11 cellular contexts compared by ENCODE assay signal in genomic region chr3:4738737-4739274, GRCh38.
DNase-seq lines count a peak whose midpoint lies in the region; ATAC-seq and TF ChIP-seq lines count a peak whose summit lies in the region.
"Had no signal": no experiment of that assay in that cellular context is flagged by ENCODE, and none has a peak within 500 bp of the region (broad histone marks: within the 10 kb centered on the region; RNA-seq: fewer than 3 reads in every experiment).

No MANE protein-coding gene starts in this region.

- peak overlapping the region; percentile 84 for H3K27ac ChIP-seq in epithelial cell of prostate

- peak; percentile 15 for DNase-seq in AG10803 (ENCODE audit: low read depth)
- DNase-seq in NOMO-1 treated with dmso at 0.1 percent for 144 hours (lab: John Stamatoyannopoulos, UW; ENCODE audit: unreplicated experiment) = peak; percentile 82
- DNase-seq in epithelial cell of prostate (ENCODE audit: low read depth, low spot score) = no peak
- DNase-seq in midbrain (lab: John Stamatoyannopoulos, UW) = no peak
- DNase-seq in left lobe of liver (ENCODE audit: low spot score) = no peak
- DNase-seq: CD4-positive, alpha-beta T cell; NCI-H2171 had no signal

- TF ChIP-seq CTCF in AG10803 (conservative IDR thresholded peaks at IDR 0.05; ENCODE audit: low read length) = no peak

- no peak overlapping the region for H3K4me3 ChIP-seq in AG10803 (ENCODE audit: low read length)
- H3K4me3 ChIP-seq: GM12878 had no signal

- ATAC-seq in GM19397 (IDR thresholded peaks at IDR 0.05; ENCODE audit: unreplicated experiment) (peak; percentile 60), HG03039 (IDR thresholded peaks at IDR 0.05; ENCODE audit: unreplicated experiment) (no peak), left lobe of liver (no peak), SK-N-SH treated with all-trans-retinoic acid at 6 μM for 48 hours (no peak)
- ATAC-seq: GM12878 had no signal

TF ChIP-seq in SK-N-SH treated with all-trans-retinoic acid at 6 μM for 48 hours, 23 proteins besides CTCF, POLR2A, EP300 and RAD21:
- TF ChIP-seq ZFP30 (CRISPR knock-in tag; IDR thresholded peaks at IDR 0.05) (no peak), GLIS3 (CRISPR knock-in tag; IDR thresholded peaks at IDR 0.05) (no peak), CSRNP3 (CRISPR knock-in tag; IDR thresholded peaks at IDR 0.05) (no peak), RARB (CRISPR knock-in tag; IDR thresholded peaks at IDR 0.05) (no peak), ARNTL (CRISPR knock-in tag; IDR thresholded peaks at IDR 0.05; ENCODE audit: borderline replicate concordance, low read depth) (no peak), POU6F1 (CRISPR knock-in tag; IDR thresholded peaks at IDR 0.05; ENCODE audit: borderline replicate concordance, low read depth) (no peak), ISL1 (CRISPR knock-in tag; IDR thresholded peaks at IDR 0.05) (no peak), PPARA (CRISPR knock-in tag; IDR thresholded peaks at IDR 0.05; ENCODE audit: borderline replicate concordance) (no peak), ZNF8 (CRISPR knock-in tag; IDR thresholded peaks at IDR 0.05) (no peak), ZNF565 (CRISPR knock-in tag; conservative IDR thresholded peaks at IDR 0.05; ENCODE audit: low read depth) (no peak), ZFP3 (CRISPR knock-in tag; IDR thresholded peaks at IDR 0.05) (no peak), TCF4 (CRISPR knock-in tag; IDR thresholded peaks at IDR 0.05; ENCODE audit: borderline replicate concordance) (no peak), SNAI2 (CRISPR knock-in tag; IDR thresholded peaks at IDR 0.05) (no peak), BACH2 (CRISPR knock-in tag; IDR thresholded peaks at IDR 0.05; ENCODE audit: borderline replicate concordance) (no peak)
- TF ChIP-seq, protein P1, sequence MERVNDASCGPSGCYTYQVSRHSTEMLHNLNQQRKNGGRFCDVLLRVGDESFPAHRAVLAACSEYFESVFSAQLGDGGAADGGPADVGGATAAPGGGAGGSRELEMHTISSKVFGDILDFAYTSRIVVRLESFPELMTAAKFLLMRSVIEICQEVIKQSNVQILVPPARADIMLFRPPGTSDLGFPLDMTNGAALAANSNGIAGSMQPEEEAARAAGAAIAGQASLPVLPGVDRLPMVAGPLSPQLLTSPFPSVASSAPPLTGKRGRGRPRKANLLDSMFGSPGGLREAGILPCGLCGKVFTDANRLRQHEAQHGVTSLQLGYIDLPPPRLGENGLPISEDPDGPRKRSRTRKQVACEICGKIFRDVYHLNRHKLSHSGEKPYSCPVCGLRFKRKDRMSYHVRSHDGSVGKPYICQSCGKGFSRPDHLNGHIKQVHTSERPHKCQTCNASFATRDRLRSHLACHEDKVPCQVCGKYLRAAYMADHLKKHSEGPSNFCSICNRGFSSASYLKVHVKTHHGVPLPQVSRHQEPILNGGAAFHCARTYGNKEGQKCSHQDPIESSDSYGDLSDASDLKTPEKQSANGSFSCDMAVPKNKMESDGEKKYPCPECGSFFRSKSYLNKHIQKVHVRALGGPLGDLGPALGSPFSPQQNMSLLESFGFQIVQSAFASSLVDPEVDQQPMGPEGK (CRISPR knock-in tag; IDR thresholded peaks at IDR 0.05; ENCODE audit: borderline replicate concordance) = no peak
- TF ChIP-seq, protein P2, sequence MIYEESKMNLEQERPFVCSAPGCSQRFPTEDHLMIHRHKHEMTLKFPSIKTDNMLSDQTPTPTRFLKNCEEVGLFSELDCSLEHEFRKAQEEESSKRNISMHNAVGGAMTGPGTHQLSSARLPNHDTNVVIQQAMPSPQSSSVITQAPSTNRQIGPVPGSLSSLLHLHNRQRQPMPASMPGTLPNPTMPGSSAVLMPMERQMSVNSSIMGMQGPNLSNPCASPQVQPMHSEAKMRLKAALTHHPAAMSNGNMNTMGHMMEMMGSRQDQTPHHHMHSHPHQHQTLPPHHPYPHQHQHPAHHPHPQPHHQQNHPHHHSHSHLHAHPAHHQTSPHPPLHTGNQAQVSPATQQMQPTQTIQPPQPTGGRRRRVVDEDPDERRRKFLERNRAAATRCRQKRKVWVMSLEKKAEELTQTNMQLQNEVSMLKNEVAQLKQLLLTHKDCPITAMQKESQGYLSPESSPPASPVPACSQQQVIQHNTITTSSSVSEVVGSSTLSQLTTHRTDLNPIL (CRISPR knock-in tag; IDR thresholded peaks at IDR 0.05; ENCODE audit: low read depth) = no peak
TF ChIP-seq in SK-N-SH treated with all-trans-retinoic acid at 6 μM for 48 hours: peak in this region for 0.

Comparison
In these comparisons a context has a peak if more than half of its experiments do, and no peak if none do; other contexts are left out.
1. DNase-seq: peak in AG10803 (single experiment) and NOMO-1 treated with dmso at 0.1 percent for 144 hours (single experiment); none in epithelial cell of prostate (single experiment), midbrain (single experiment) and left lobe of liver (single experiment).